ENCODE assay signal across 8 cellular contexts in genomic region chr14:68794856-68795601, GRCh38. TPM values are rescaled to one million over a fixed set of nuclear protein-coding genes. Genes with fewer than 3 reads are reported as not detected.
A peak's percentile ranks its signal among the peaks of the same experiment; 100 is the strongest.
DNase-seq lines count a peak whose midpoint lies in the region; ATAC-seq and TF ChIP-seq lines count a peak whose summit lies in the region.

No MANE protein-coding gene starts in this region.

- H3K4me3 ChIP-seq in PC-3 (ENCODE audit: low read length) (peak overlapping the region; percentile 90), iPS-11a (ENCODE audit: low read depth, low read length) (peak overlapping the region; percentile 98), gastrocnemius medialis (peak overlapping the region; percentile 72 to 90 (median 82))

- H3K4me2 ChIP-seq in PC-3 (ENCODE audit: low read length), result peak overlapping the region; percentile 86

- H3K9me3 ChIP-seq in PC-3 (ENCODE audit: low read length) (no peaks in the 10 kb centered on the region), gastrocnemius medialis (no peaks in the 10 kb centered on the region)

- H3F3A ChIP-seq in PC-3 (ENCODE audit: low read length, unreplicated experiment), result no peaks in the 10 kb centered on the region

- H3K27me3 ChIP-seq in PC-3 (ENCODE audit: low read length) (no peaks in the 10 kb centered on the region), gastrocnemius medialis (no peaks in the 10 kb centered on the region)

- peaks cover 58% of the 10 kb centered on the region for H3K79me2 ChIP-seq in PC-3 (ENCODE audit: low read length)

- TSS peak; percentile 47 for BruUV-seq in PC-3 (replicated peaks; lab: Mats Ljungman, UMichigan)

- ATAC-seq in PC-3 (peak; percentile 2), gastrocnemius medialis (peak; percentile 7 to 12)

- H3K27ac ChIP-seq in PC-3 (ENCODE audit: low read length) (peak overlapping the region; percentile 97), gastrocnemius medialis (peak overlapping the region; percentile 97 to 100 (median 98))

- intact Hi-C loops in PC-3 (cut with micrococcal nuclease) (loop anchor here (5.0 to 10.0 kb wide), 2 partner anchors 563 to 650 kb away; no protein-coding TSS in a partner anchor), gastrocnemius medialis (cut with DNase I; ENCODE audit: low total_unique reads) (loop anchor here (1.0 to 5.0 kb wide), 5 partner anchors 247 to 653 kb away; no protein-coding TSS in a partner anchor)

- H3K9me2 ChIP-seq in PC-3 (replicated peaks; ENCODE audit: low read length), result no peaks in the 10 kb centered on the region

- CTCF ChIA-PET in PC-3 (lab: Charles Lee), result interaction anchor here (0.6 to 1.2 kb wide), 5 partner anchors 20 to 978 kb away, joined by 3 to 5 read pairs (median 4); no protein-coding TSS in a partner anchor

- H3K9ac ChIP-seq in PC-3 (ENCODE audit: low read length), result peak overlapping the region; percentile 97

- POLR2A ChIA-PET in PC-3 (lab: Charles Lee; ENCODE audit: unreplicated experiment), result interaction anchor here (0.6 to 1.8 kb wide), 9 partner anchors 20 to 876 kb away, joined by 3 to 17 read pairs (median 5); no protein-coding TSS in a partner anchor

- H2AFZ ChIP-seq in PC-3 (ENCODE audit: low read length), result peak overlapping the region; percentile 91

- H4K20me1 ChIP-seq in PC-3 (ENCODE audit: low read length), result peaks cover 26% of the 10 kb centered on the region

- no peak for TF ChIP-seq POLR2A in gastrocnemius medialis (IDR thresholded peaks at IDR 0.05)

- H3K4me1 ChIP-seq in PC-3 (ENCODE audit: insufficient read depth, low read length) (peaks cover 20% of the 10 kb centered on the region), gastrocnemius medialis (peaks cover 4 to 8% of the 10 kb centered on the region in 2 donors)

- DNase-seq in DMS 273 (lab: John Stamatoyannopoulos, UW; ENCODE audit: unreplicated experiment) (peak; percentile 72), DMS 273 treated with DMSO at 0.1 percent for 48 hours (lab: John Stamatoyannopoulos, UW) (no peak), PC-3 (peak; percentile 47), astrocyte of the hippocampus (ENCODE audit: low read depth, low spot score) (peak; percentile 90), gastrocnemius medialis (peak in 1 of 2 donors; percentile 52), COR-L47 (lab: John Stamatoyannopoulos, UW) (no peak), 8988T (no peak)

- H3K36me3 ChIP-seq in PC-3 (ENCODE audit: low read depth, low read length), result peaks cover 18% of the 10 kb centered on the region
- peaks cover 0 to 23% of the 10 kb centered on the region in 2 donors for H3K36me3 ChIP-seq in gastrocnemius medialis

- in situ Hi-C loops in gastrocnemius medialis (cut with MboI; ENCODE audit: low sequenced_read_pairs in 4 of 4), result loop anchor here (5.0 to 25.0 kb wide), 4 partner anchors 248 to 550 kb away; no protein-coding TSS in a partner anchor

- TF ChIP-seq CTCF in PC-3 (conservative IDR thresholded peaks at IDR 0.05; ENCODE audit: low read depth, low read length), result no peak
- no peak for TF ChIP-seq CTCF in gastrocnemius medialis (IDR thresholded peaks at IDR 0.05 in 4 of 5, conservative IDR thresholded peaks at IDR 0.05 in 1 of 5)

RNA-seq across cellular contexts. Expression of gene ZFP36L1, which starts 2.2 kb away (rescaled TPM):
- total RNA-seq in PC-3 (2014; rRNA removed), result 63.1 and 79.7 TPM in 2 replicates
- 100 to 1,000 TPM in 3 of 4 donors, 10 to 100 TPM in 1; 60.2 to 196 (median 125) TPM for total RNA-seq in gastrocnemius medialis

Comparison
In these comparisons a context has a peak if more than half of its experiments do, and no peak if none do; other contexts are left out.
1. DNase-seq: peak in DMS 273 (single experiment), PC-3 (single experiment) and astrocyte of the hippocampus (single experiment); none in DMS 273 treated with DMSO at 0.1 percent for 48 hours (single experiment), COR-L47 (single experiment) and 8988T (single experiment).
2. Peak in every context shown above with its lines, with median percentiles within 50 percentile points of each other: H3K4me3 ChIP-seq.